In the genomic region with DNA sequence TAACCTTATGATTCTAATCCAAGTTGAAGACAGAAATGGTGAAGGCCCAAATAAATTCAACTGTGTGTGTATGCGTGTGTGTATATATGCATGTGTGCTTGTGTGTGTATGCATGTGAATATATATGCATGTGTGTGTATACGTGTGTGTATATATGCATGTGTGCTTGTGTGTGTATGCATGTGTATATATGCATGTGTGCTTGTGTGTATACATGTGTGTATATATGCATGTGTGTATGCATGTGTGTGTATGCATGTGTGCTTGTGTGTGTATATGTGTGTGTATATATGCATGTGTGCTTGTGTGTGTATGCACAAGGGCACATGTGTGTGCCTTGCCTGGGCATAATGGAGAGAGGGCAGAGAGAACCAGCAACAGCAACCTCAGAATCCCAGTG, we compare ENCODE assay signal across 25 cellular contexts.
DNase-seq lines count a peak whose midpoint lies in the region; ATAC-seq, FAIRE-seq and TF ChIP-seq lines count a peak whose summit lies in the region.
"Had no signal": no experiment of that assay in that cellular context is flagged by ENCODE, and none has a peak within 500 bp of the region (broad histone marks: within the 10 kb centered on the region; RNA-seq: fewer than 3 reads in every experiment).

No MANE protein-coding gene starts in this region.

- H3K27me3 Mint-ChIP-seq in activated CD4-positive, alpha-beta T cell treated with anti-CD3 and anti-CD28 coated beads, Interleukin-2, amount 10 ng/mL, durations not matched to agents 24 days and 14 days: no peaks in the 10 kb centered on the region

- TF ChIP-seq POLR2A in GM12891 (IDR thresholded peaks at IDR 0.05; ENCODE audit: low read depth, low read length) (no peak), H1 (IDR thresholded peaks at IDR 0.05; ENCODE audit: control extremely low read depth in 1 of 2, low read depth in 2 of 2, low read length in 2 of 2) (no peak)

- no peak overlapping the region; the same call in 1 of the 2 replicates for H3K18ac ChIP-seq in H1 (ENCODE audit: extremely low read depth, low read length)

- H2BK5ac ChIP-seq in H1 (ENCODE audit: low read depth, low read length): no peak overlapping the region; the same call in 1 of the 2 replicates

- H4K5ac ChIP-seq in H1 (ENCODE audit: insufficient read length, low read depth, low read length): no peak overlapping the region

- H3K4me3 ChIP-seq in H1 (ENCODE audit: extremely low read depth in 1 of 4, insufficient read depth in 2 of 4, low read depth in 3 of 4, low read length in 4 of 4): no peak overlapping the region
- H3K4me3 ChIP-seq in neural cell (ENCODE audit: low read length): no peak overlapping the region
- no peak overlapping the region for H3K4me3 ChIP-seq in aorta (ENCODE audit: low read length in 2 of 2)
- H3K4me3 ChIP-seq: A549; BLaER1 treated with 17β-estradiol and CSF1 and Interleukin-3, amounts not matched to agents 10 nM and 100 nM; GM12878 had no signal

- no peak overlapping the region for H4K8ac ChIP-seq in H1 (ENCODE audit: extremely low read depth, insufficient read depth, low read length)

- no peak overlapping the region for H2AFZ ChIP-seq in H1 (ENCODE audit: low read length)
- H2AFZ ChIP-seq in neural cell (ENCODE audit: low read depth, low read length): no peak overlapping the region

- H4K91ac ChIP-seq in H1 (replicated peaks; ENCODE audit: insufficient read length, low read length): no peak overlapping the region

- H3K14ac ChIP-seq in H1 (ENCODE audit: insufficient read length): no peak overlapping the region

- H2BK12ac ChIP-seq in H1 (ENCODE audit: low read depth, low read length): peak overlapping the region; percentile 55; the same call in 1 of the 2 replicates

- peaks cover 2 to 8% of the 10 kb centered on the region in 2 experiments; a peak in 3 of 4 replicates for H3K9me3 ChIP-seq in H1 (ENCODE audit: insufficient read depth in 2 of 2, low read depth in 1 of 2, low read length in 1 of 2)
- H3K9me3 ChIP-seq in neural cell (ENCODE audit: low read length): no peaks in the 10 kb centered on the region
- peaks cover 4% of the 10 kb centered on the region for H3K9me3 ChIP-seq in aorta (ENCODE audit: control insufficient read depth, low read length)
- H3K9me3 ChIP-seq: A549 had no signal

- no peaks in the 10 kb centered on the region for H3K9me3 Mint-ChIP-seq in activated CD4-positive, alpha-beta T cell treated with anti-CD3 and anti-CD28 coated beads, Interleukin-2, amount 10 ng/mL, durations not matched to agents 24 days and 14 days
- H3K9me3 Mint-ChIP-seq: CD4-positive, alpha-beta T cell; CD8-positive, alpha-beta T cell had no signal

- no peak overlapping the region for H3K27ac Mint-ChIP-seq in activated CD4-positive, alpha-beta T cell treated with anti-CD3 and anti-CD28 coated beads, Interleukin-2, amount 10 ng/mL, durations not matched to agents 24 days and 14 days
- H3K27ac Mint-ChIP-seq: B cell; CD4-positive, alpha-beta T cell; CD8-positive, alpha-beta T cell had no signal

- no peak overlapping the region for H2AK5ac ChIP-seq in H1 (ENCODE audit: low read depth, low read length)

- no peaks in the 10 kb centered on the region for H3K36me3 ChIP-seq in H1 (ENCODE audit: control insufficient read depth in 2 of 4, insufficient read depth in 4 of 4, low read length in 3 of 4)
- H3K36me3 ChIP-seq in neural cell (ENCODE audit: insufficient read depth, low read length): no peaks in the 10 kb centered on the region
- no peaks in the 10 kb centered on the region for H3K36me3 ChIP-seq in aorta (ENCODE audit: control insufficient read depth in 1 of 2, insufficient read depth in 2 of 2, low read length in 1 of 2)
- H3K36me3 ChIP-seq: BLaER1 treated with 17β-estradiol and CSF1 and Interleukin-3, amounts not matched to agents 10 nM and 100 nM had no signal

- WGBS in H1 (ENCODE audit: extremely low coverage in 1 of 2, insufficient coverage in 1 of 2, insufficient read length in 1 of 2, insufficient replicate concordance in 2 of 2, low coverage in 1 of 2, low lambda C conversion rate in 2 of 2, missing lambda C conversion rate in 1 of 2), 2 experiments: 86% methylated on average over 2 of the region's 2 CpGs; no CpG with 5 or more reads in 1 of the 2 experiments
- WGBS in aorta, 2 donors: 93 to 96% methylated on average over 2 of the region's 2 CpGs

- no peak overlapping the region for H3K27ac ChIP-seq in H1 (ENCODE audit: low read depth, low read length)
- H3K27ac ChIP-seq in neural cell (ENCODE audit: low read length): peak overlapping the region; percentile 70
- no peak overlapping the region for H3K27ac ChIP-seq in aorta (ENCODE audit: low read depth in 1 of 2, low read length in 2 of 2)
- H3K27ac ChIP-seq: 22Rv1; A549; BLaER1 treated with 17β-estradiol and CSF1 and Interleukin-3, amounts not matched to agents 10 nM and 100 nM; C4-2B had no signal

- no peaks in the 10 kb centered on the region for H3K79me1 ChIP-seq in H1 (ENCODE audit: low read depth, low read length)

- no peak for ATAC-seq in aorta (ENCODE audit: low FRiP score)
- ATAC-seq: A549; CD8-positive, alpha-beta T cell had no signal

- intact Hi-C loops in activated CD4-positive, alpha-beta T cell treated with anti-CD3 and anti-CD28 coated beads, Interleukin-2, amount 10 ng/mL, durations not matched to agents 24 days and 14 days (cut with micrococcal nuclease): no loop called here
- intact Hi-C loops in aorta (cut with DNase I): no loop called here

- no peak overlapping the region for H3K56ac ChIP-seq in H1 (replicated peaks; ENCODE audit: insufficient read length, low read depth, low read length)

- no peak overlapping the region for H3K4me3 Mint-ChIP-seq in activated CD4-positive, alpha-beta T cell treated with anti-CD3 and anti-CD28 coated beads, Interleukin-2, amount 10 ng/mL, durations not matched to agents 24 days and 14 days
- H3K4me3 Mint-ChIP-seq: B cell; CD4-positive, alpha-beta T cell; CD8-positive, alpha-beta T cell had no signal

- TF ChIP-seq EP300 in H1 (IDR thresholded peaks at IDR 0.05; ENCODE audit: borderline replicate concordance in 1 of 2, low read depth in 2 of 2, low read length in 2 of 2) (no peak), neural cell (conservative IDR thresholded peaks at IDR 0.05; ENCODE audit: poor library complexity, severe bottlenecking) (no peak)

- H4K20me1 ChIP-seq in H1 (replicated peaks in 1 of 2; ENCODE audit: control insufficient read depth in 1 of 2, insufficient read depth in 2 of 2, low read length in 2 of 2) (no peaks in the 10 kb centered on the region), neural cell (ENCODE audit: insufficient read depth) (no peaks in the 10 kb centered on the region)
- H4K20me1 ChIP-seq: BLaER1 treated with 17β-estradiol and CSF1 and Interleukin-3, amounts not matched to agents 10 nM and 100 nM had no signal

- H3K27me3 ChIP-seq in H1 (replicated peaks in 1 of 4; ENCODE audit: control insufficient read depth in 3 of 4, extremely low read depth in 1 of 4, insufficient read depth in 3 of 4, low read length in 3 of 4) (peaks cover 0 to 3% (median 0%) of the 10 kb centered on the region in 4 experiments; a peak in 1 of 7 replicates), neural cell (ENCODE audit: insufficient read depth, low read depth, low read length) (no peaks in the 10 kb centered on the region), aorta (ENCODE audit: control insufficient read depth in 1 of 2, insufficient read depth in 2 of 2, low read length in 1 of 2) (no peaks in the 10 kb centered on the region)
- H3K27me3 ChIP-seq: BLaER1 treated with 17β-estradiol and CSF1 and Interleukin-3, amounts not matched to agents 10 nM and 100 nM had no signal

- H3F3A ChIP-seq in neural cell (ENCODE audit: insufficient read depth, low read length, poor library complexity, severe bottlenecking): no peaks in the 10 kb centered on the region

- no peaks in the 10 kb centered on the region for H3K9me2 ChIP-seq in neural cell (ENCODE audit: insufficient read depth, low read length)

- peak overlapping the region; percentile 41 for H2BK120ac ChIP-seq in H1 (replicated peaks; ENCODE audit: low read depth, low read length)

- H3K36me3 Mint-ChIP-seq in activated CD4-positive, alpha-beta T cell treated with anti-CD3 and anti-CD28 coated beads, Interleukin-2, amount 10 ng/mL, durations not matched to agents 24 days and 14 days (ENCODE audit: low read depth): no peaks in the 10 kb centered on the region
- H3K36me3 Mint-ChIP-seq: CD8-positive, alpha-beta T cell had no signal

- DNase-seq in activated CD4-positive, alpha-beta T cell treated with anti-CD3 and anti-CD28 coated beads, Interleukin-2, amount 10 ng/mL, durations not matched to agents 24 days and 14 days: peak; percentile 13
- DNase-seq in activated CD4-positive, alpha-beta T cell treated with anti-CD3 and anti-CD28 coated beads for 48 hours: no peak
- no peak for DNase-seq in GM12891 (ENCODE audit: insufficient read length, low spot score)
- no peak for DNase-seq in H1 (ENCODE audit: low read depth in 1 of 2, low spot score in 2 of 2)
- no peak for DNase-seq in aorta
- no peak for DNase-seq in DMS53 treated with DMSO at 0.1 percent for 48 hours (lab: John Stamatoyannopoulos, UW; ENCODE audit: unreplicated experiment)
- no peak for DNase-seq in glomerular visceral epithelial cell (ENCODE audit: extremely low spot score)
- DNase-seq: AML-193; Caco-2; Calu3; CD4-positive, alpha-beta T cell; CD8-positive, alpha-beta T cell; DMS79; DND-41; EL; GDM1 had no signal

- no peak overlapping the region for H3K4ac ChIP-seq in H1 (replicated peaks; ENCODE audit: insufficient read length, low read depth, low read length)

- H3K23me2 ChIP-seq in H1 (ENCODE audit: low read depth, low read length): 0 out of 2 replicates have a peak, but pooled peaks cover 2% of the 10 kb centered on the region

- TF ChIP-seq CTCF in H1 (IDR thresholded peaks at IDR 0.05; ENCODE audit: control extremely low read depth in 1 of 3, insufficient read depth in 1 of 3, low read depth in 1 of 3, low read length in 3 of 3): no peak
- no peak for TF ChIP-seq CTCF in neural cell (IDR thresholded peaks at IDR 0.05; ENCODE audit: poor library complexity, severe bottlenecking)

- H2BK15ac ChIP-seq in H1 (ENCODE audit: low read length): 0 out of 2 replicates have a peak overlapping the region, but pooled peaks have one; percentile 5

- TF ChIP-seq RAD21 in H1 (IDR thresholded peaks at IDR 0.05 in 1 of 2, conservative IDR thresholded peaks at IDR 0.05 in 1 of 2; ENCODE audit: low read depth in 2 of 2, low read length in 2 of 2) (no peak), neural cell (conservative IDR thresholded peaks at IDR 0.05) (no peak)

- H3K79me2 ChIP-seq in H1 (ENCODE audit: control insufficient read depth in 1 of 2, insufficient read depth in 2 of 2, low read length in 2 of 2) (no peaks in the 10 kb centered on the region), neural cell (replicated peaks; ENCODE audit: insufficient read depth, low read length) (no peaks in the 10 kb centered on the region)

- FAIRE-seq in GM12891 (lab: Jason Lieb, UNC) (peak; percentile 58), H1 (lab: Jason Lieb, UNC) (no peak)
- FAIRE-seq: A549, D721Med, GM12878, GM19239 had no signal

- H2BK20ac ChIP-seq in H1 (ENCODE audit: low read length): no peak overlapping the region

- H3K4me2 ChIP-seq in H1 (ENCODE audit: insufficient read depth in 1 of 2, low read depth in 2 of 2, low read length in 2 of 2) (no peak overlapping the region), neural cell (ENCODE audit: low read length) (no peak overlapping the region)
- H3K4me2 ChIP-seq: A549; BLaER1 treated with 17β-estradiol and CSF1 and Interleukin-3, amounts not matched to agents 10 nM and 100 nM had no signal

- no peaks in the 10 kb centered on the region for H3K4me1 Mint-ChIP-seq in activated CD4-positive, alpha-beta T cell treated with anti-CD3 and anti-CD28 coated beads, Interleukin-2, amount 10 ng/mL, durations not matched to agents 24 days and 14 days
- H3K4me1 Mint-ChIP-seq: B cell had no signal

- H3K9ac ChIP-seq in H1 (replicated peaks in 1 of 4; ENCODE audit: extremely low read depth in 1 of 4, low read depth in 3 of 4, low read length in 3 of 4): no peak overlapping the region
- H3K9ac ChIP-seq in neural cell (ENCODE audit: low read length): no peak overlapping the region
- H3K9ac ChIP-seq: BLaER1 treated with 17β-estradiol and CSF1 and Interleukin-3, amounts not matched to agents 10 nM and 100 nM had no signal

- H3K23ac ChIP-seq in H1 (ENCODE audit: insufficient read length): no peak overlapping the region

- H3K4me1 ChIP-seq in H1 (replicated peaks in 1 of 4; ENCODE audit: control insufficient read depth in 3 of 4, insufficient read depth in 4 of 4, low read length in 3 of 4): no peaks in the 10 kb centered on the region; a peak in 2 of 7 replicates
- no peaks in the 10 kb centered on the region for H3K4me1 ChIP-seq in aorta (ENCODE audit: control insufficient read depth in 1 of 2, insufficient read depth in 2 of 2, low read length in 2 of 2)
- H3K4me1 ChIP-seq: A549, Caco-2 had no signal

- POLR2A ChIA-PET in H1 (lab: Charles Lee; ENCODE audit: partially characterized antibody): no interaction called here

- CTCF ChIA-PET in H1 (lab: Charles Lee; ENCODE audit: partially characterized antibody): no interaction called here
